7 cellular contexts compared by ENCODE assay signal in genomic region chr6:22134308-22134707, GRCh38.
"Had no signal": no experiment of that assay in that cellular context is flagged by ENCODE, and none has a peak within 500 bp of the region (broad histone marks: within the 10 kb centered on the region; RNA-seq: fewer than 3 reads in every experiment).

No MANE protein-coding gene starts in this region.

- FAIRE-seq: HTR-8/SVneo, K562 had no signal

- H3K9ac ChIP-seq: KMS-11 had no signal

- H3K4me2 ChIP-seq: KMS-11 had no signal

- H3K27ac ChIP-seq: HL-60, KMS-11 had no signal

- H3K4me3 ChIP-seq: K562 had no signal

- ATAC-seq: K562 had no signal

- DNase-seq: IMR-90, KBM-7, KG1 had no signal
